Comparison of ENCODE assay signal across 15 cellular contexts in the genomic region with DNA sequence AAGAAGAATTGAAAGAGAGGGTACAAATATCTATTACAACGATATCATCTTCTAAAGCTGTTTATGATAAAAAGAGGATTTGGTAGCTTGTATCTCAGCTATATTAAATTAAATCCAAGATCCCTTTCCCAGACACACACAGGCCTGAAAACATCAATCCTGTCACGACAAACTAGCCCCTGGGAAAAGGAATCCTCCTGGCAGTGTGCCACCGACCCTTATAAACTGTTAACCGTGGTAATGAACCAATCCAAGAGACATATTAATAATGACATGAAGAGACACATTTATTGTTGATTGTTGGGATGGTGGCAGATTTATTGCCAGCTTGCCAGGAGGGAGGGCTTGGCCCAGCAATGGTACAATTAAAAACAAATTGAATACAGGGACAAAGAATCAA.
"Had no signal": no experiment of that assay in that cellular context is flagged by ENCODE, and none has a peak within 500 bp of the region (broad histone marks: within the 10 kb centered on the region; RNA-seq: fewer than 3 reads in every experiment).

No MANE protein-coding gene starts in this region.

- H3K27ac Mint-ChIP-seq: activated naive CD4-positive, alpha-beta T cell treated with anti-CD3 and anti-CD28 coated beads, Interleukin-2, amount 50 U/mL, for 24 hours; dendritic cell treated with granulocyte-macrophage colony-stimulating factor and Interleukin-4, amounts not matched to agents 40 ng/mL and 50 ng/mL, for 4 days; effector memory CD8-positive, alpha-beta T cell had no signal

- DNase-seq: activated CD4-positive, alpha-beta T cell treated with anti-CD3 and anti-CD28 coated beads, Interleukin-2, amount 50 U/mL, for 4 hours; activated effector memory CD4-positive, alpha-beta T cell treated with Interleukin-2 at 50 U/mL for 16 hours; activated T-cell treated with anti-CD3 and anti-CD28 coated beads, Interleukin-2, amount 50 U/mL, for 1 hour; body of pancreas; effector memory CD8-positive, alpha-beta T cell; hippocampal formation; mesendoderm; stimulated activated CD4-positive, alpha-beta T cell treated with anti-CD3 and anti-CD28 coated beads, Interleukin-2, amount 100 ng/mL, for 48 hours; stimulated activated naive CD4-positive, alpha-beta T cell treated with Interleukin-2 at 50 U/mL for 16 hours; trophoblast cell had no signal

- H3K9me3 Mint-ChIP-seq: activated naive CD4-positive, alpha-beta T cell treated with anti-CD3 and anti-CD28 coated beads, Interleukin-2, amount 50 U/mL, for 24 hours had no signal

- H3K4me1 ChIP-seq: body of pancreas had no signal

- H3K4me3 Mint-ChIP-seq: activated naive CD4-positive, alpha-beta T cell treated with anti-CD3 and anti-CD28 coated beads, Interleukin-2, amount 50 U/mL, for 24 hours; central memory CD8-positive, alpha-beta T cell; dendritic cell treated with granulocyte-macrophage colony-stimulating factor and Interleukin-4, amounts not matched to agents 40 ng/mL and 50 ng/mL, for 4 days; effector memory CD8-positive, alpha-beta T cell had no signal

- H3K9me3 ChIP-seq: body of pancreas had no signal

- H3K4me3 ChIP-seq: body of pancreas had no signal

- H3K27me3 ChIP-seq: body of pancreas had no signal

- ATAC-seq: activated CD4-positive, CD25-positive, alpha-beta regulatory T cell treated with anti-CD3 and anti-CD28 coated beads, Interleukin-2, amount 50 U/mL, for 24 hours; body of pancreas; effector memory CD8-positive, alpha-beta T cell had no signal

- H3K4me1 Mint-ChIP-seq: activated naive CD4-positive, alpha-beta T cell treated with anti-CD3 and anti-CD28 coated beads, Interleukin-2, amount 50 U/mL, for 24 hours; central memory CD8-positive, alpha-beta T cell had no signal

- H3K27ac ChIP-seq: body of pancreas, epithelial cell of prostate had no signal

- H3K27me3 Mint-ChIP-seq: activated naive CD4-positive, alpha-beta T cell treated with anti-CD3 and anti-CD28 coated beads, Interleukin-2, amount 50 U/mL, for 24 hours; central memory CD8-positive, alpha-beta T cell; dendritic cell treated with granulocyte-macrophage colony-stimulating factor and Interleukin-4, amounts not matched to agents 40 ng/mL and 50 ng/mL, for 4 days; effector memory CD8-positive, alpha-beta T cell had no signal

- H3K36me3 Mint-ChIP-seq: activated naive CD4-positive, alpha-beta T cell treated with anti-CD3 and anti-CD28 coated beads, Interleukin-2, amount 50 U/mL, for 24 hours had no signal
